In the genomic region with DNA sequence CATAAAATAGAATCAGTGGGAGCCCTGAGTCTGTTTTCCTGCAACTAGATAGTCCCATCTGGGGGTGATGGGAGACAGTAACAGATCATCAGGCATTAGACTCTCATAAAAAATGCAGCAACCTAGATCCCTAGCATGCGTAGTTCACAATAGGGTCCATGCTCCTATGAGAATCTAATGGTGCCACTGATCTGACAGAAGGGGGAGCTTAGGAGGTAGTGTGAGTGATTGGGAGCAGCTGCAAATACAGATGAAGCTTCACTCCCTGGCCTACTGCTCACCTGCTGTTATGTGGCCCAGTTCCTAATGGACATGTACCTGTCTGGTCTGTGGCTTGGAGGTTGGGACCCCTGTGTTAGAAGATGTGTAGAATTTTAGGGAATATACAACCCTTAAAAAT, we compare ENCODE assay signal across 12 cellular contexts.
DNase-seq lines count a peak whose midpoint lies in the region; ATAC-seq and TF ChIP-seq lines count a peak whose summit lies in the region.
"Had no signal": no experiment of that assay in that cellular context is flagged by ENCODE, and none has a peak within 500 bp of the region (broad histone marks: within the 10 kb centered on the region; RNA-seq: fewer than 3 reads in every experiment).

No MANE protein-coding gene starts in this region.

- H3K4me1 Mint-ChIP-seq in mesothelial cell of epicardium, result no peaks in the 10 kb centered on the region
- H3K4me1 Mint-ChIP-seq: activated B cell treated with CpG ODN at 0.5 μM for 24 hours had no signal

- TF ChIP-seq CTCF in GM13977 (IDR thresholded peaks at IDR 0.05; ENCODE audit: extremely low read depth, insufficient read depth, missing control alignments) (peak; percentile 25), mesothelial cell of epicardium (IDR thresholded peaks at IDR 0.05; ENCODE audit: unreplicated experiment) (no peak)

- H3K27ac Mint-ChIP-seq in mesothelial cell of epicardium, result no peak overlapping the region
- H3K27ac Mint-ChIP-seq: activated B cell treated with CpG ODN at 0.5 μM for 24 hours; activated T-helper 1 cell treated with anti-CD3 and anti-CD28 coated beads, Interleukin-12 subunit alpha, Interleukin-12 subunit beta, Interleukin-2, Interleukin-4 antibody, amounts not matched to agents 30 ng/mL and 10 ng/mL and 1 ng/mL, durations not matched to agents 14 hours and 24 hours and 36 hours had no signal

- H3K27me3 Mint-ChIP-seq in mesothelial cell of epicardium (ENCODE audit: low read depth), result no peaks in the 10 kb centered on the region
- H3K27me3 Mint-ChIP-seq: activated B cell treated with CpG ODN at 0.5 μM for 24 hours had no signal

- no peaks in the 10 kb centered on the region for H3K9me3 Mint-ChIP-seq in mesothelial cell of epicardium
- H3K9me3 Mint-ChIP-seq: activated T-helper 1 cell treated with anti-CD3 and anti-CD28 coated beads, Interleukin-12 subunit alpha, Interleukin-12 subunit beta, Interleukin-2, Interleukin-4 antibody, amounts not matched to agents 30 ng/mL and 10 ng/mL and 1 ng/mL, durations not matched to agents 14 hours and 24 hours and 36 hours had no signal

- peak; percentile 22 for DNase-seq in D341Med (ENCODE audit: low spot score)
- DNase-seq in GM13977 (ENCODE audit: low spot score), result no peak
- peak; percentile 30 to 46 for DNase-seq in SHP77 (lab: John Stamatoyannopoulos, UW)
- peak; percentile 46 for DNase-seq in iPS DF 4.7 (ENCODE audit: extremely low read depth, low spot score)
- no peak for DNase-seq in AML-193 (lab: John Stamatoyannopoulos, UW)
- DNase-seq in mesothelial cell of epicardium (ENCODE audit: low spot score in 2 of 2, unreplicated experiment in 2 of 2), result no peak
- DNase-seq: activated B cell treated with CpG ODN at 0.5 μM for 24 hours, DMS153, lower lobe of right lung had no signal

- in situ Hi-C loops in GM13977 (cut with MboI; ENCODE audit: low pct_unique_long_range_greater_than_20kb, low sequenced_read_pairs, unreplicated experiment), result no loop called here

- ATAC-seq in GM21360 (IDR thresholded peaks at IDR 0.05; ENCODE audit: unreplicated experiment), result no peak
- no peak for ATAC-seq in GM18867 (IDR thresholded peaks at IDR 0.05; ENCODE audit: unreplicated experiment)
- ATAC-seq: lower lobe of right lung had no signal

- no peak overlapping the region for H3K4me3 Mint-ChIP-seq in mesothelial cell of epicardium
- H3K4me3 Mint-ChIP-seq: activated B cell treated with CpG ODN at 0.5 μM for 24 hours; activated T-helper 1 cell treated with anti-CD3 and anti-CD28 coated beads, Interleukin-12 subunit alpha, Interleukin-12 subunit beta, Interleukin-2, Interleukin-4 antibody, amounts not matched to agents 30 ng/mL and 10 ng/mL and 1 ng/mL, durations not matched to agents 14 hours and 24 hours and 36 hours had no signal

- H3K36me3 Mint-ChIP-seq in mesothelial cell of epicardium, result no peaks in the 10 kb centered on the region

Comparison
In these comparisons a context has a peak if more than half of its experiments do, and no peak if none do; other contexts are left out.
1. DNase-seq: peak in D341Med (single experiment), SHP77 (2 of 2) and iPS DF 4.7 (single experiment); none in GM13977 (single experiment), AML-193 (0 of 2) and mesothelial cell of epicardium (0 of 2).